In the genomic region with DNA sequence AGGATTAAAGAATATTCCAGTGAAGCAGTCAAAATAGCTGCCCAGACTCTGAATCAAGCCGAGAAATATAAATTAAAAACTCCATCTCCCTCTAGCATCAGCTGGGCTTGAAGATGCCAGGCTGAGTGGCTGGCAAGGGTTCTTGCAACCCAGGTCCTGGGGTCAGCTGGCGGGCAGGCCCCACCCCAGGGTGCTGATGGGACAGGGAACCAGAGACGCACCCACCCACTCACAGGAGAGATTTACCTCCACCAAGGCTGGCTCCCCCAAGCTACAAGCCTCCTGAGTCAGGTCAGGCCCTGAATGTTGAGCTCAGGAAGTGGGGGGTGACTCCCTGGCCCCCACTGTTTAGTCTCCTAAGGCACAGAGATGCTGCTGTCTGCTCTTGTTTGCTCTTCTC, we compare ENCODE assay signal across 21 cellular contexts.
DNase-seq lines count a peak whose midpoint lies in the region; TF ChIP-seq lines count a peak whose summit lies in the region.
"Had no signal": no experiment of that assay in that cellular context is flagged by ENCODE, and none has a peak within 500 bp of the region (broad histone marks: within the 10 kb centered on the region; RNA-seq: fewer than 3 reads in every experiment).

No MANE protein-coding gene starts in this region.

- H3K27me3 Mint-ChIP-seq in activated CD4-positive, alpha-beta memory T cell treated with anti-CD3 and anti-CD28 coated beads, Interleukin-2, amount 10 ng/mL, durations not matched to agents 7 days and 5 days = peaks cover 90% of the 10 kb centered on the region

- H3K4me1 ChIP-seq in parathyroid adenoma (peaks cover 46% of the 10 kb centered on the region), tibial artery (peaks cover 0 to 8% (median 0%) of the 10 kb centered on the region in 4 donors)

- H3K79me2 ChIP-seq in parathyroid adenoma = no peaks in the 10 kb centered on the region

- H3K9me3 Mint-ChIP-seq in activated CD4-positive, alpha-beta memory T cell treated with anti-CD3 and anti-CD28 coated beads, Interleukin-2, amount 10 ng/mL, durations not matched to agents 7 days and 5 days = no peaks in the 10 kb centered on the region
- H3K9me3 Mint-ChIP-seq: CD8-positive, alpha-beta T cell had no signal

- H3K4me2 ChIP-seq in parathyroid adenoma (ENCODE audit: low read length) = no peak overlapping the region
- H3K4me2 ChIP-seq: KMS-11 had no signal

- no peaks in the 10 kb centered on the region for H3K9me3 ChIP-seq in parathyroid adenoma (ENCODE audit: control insufficient read depth, low read length)
- H3K9me3 ChIP-seq in tibial artery = no peaks in the 10 kb centered on the region
- H3K9me3 ChIP-seq: SJSA1 had no signal

- no peak overlapping the region for H3K9ac ChIP-seq in parathyroid adenoma
- H3K9ac ChIP-seq: KMS-11 had no signal

- H2AFZ ChIP-seq in parathyroid adenoma = peak overlapping the region; percentile 73

- no peaks in the 10 kb centered on the region for H3K36me3 ChIP-seq in parathyroid adenoma (ENCODE audit: control insufficient read depth, insufficient read depth, low read length)
- no peaks in the 10 kb centered on the region for H3K36me3 ChIP-seq in tibial artery
- H3K36me3 ChIP-seq: SJSA1 had no signal

- intact Hi-C loops in tibial artery (cut with DNase I; ENCODE audit: low total_unique reads) = no loop called here

- TF ChIP-seq CTCF in parathyroid adenoma (IDR thresholded peaks at IDR 0.05) = no peak
- TF ChIP-seq CTCF in tibial artery (IDR thresholded peaks at IDR 0.05) = no peak

- H3K4me3 ChIP-seq in parathyroid adenoma (ENCODE audit: low read depth, low read length) (no peak overlapping the region), tibial artery (no peak overlapping the region)
- H3K4me3 ChIP-seq: GM12878, SJSA1 had no signal

- H3K4me1 Mint-ChIP-seq in activated CD4-positive, alpha-beta memory T cell treated with anti-CD3 and anti-CD28 coated beads, Interleukin-2, amount 10 ng/mL, durations not matched to agents 7 days and 5 days = peaks cover 25% of the 10 kb centered on the region

- H3K27ac ChIP-seq in cingulate gyrus (ENCODE audit: low read depth, low read length) (peak overlapping the region; percentile 10), parathyroid adenoma (no peak overlapping the region), tibial artery (no peak overlapping the region)
- H3K27ac ChIP-seq: KMS-11, SJSA1 had no signal

- H3K4me3 Mint-ChIP-seq in activated CD4-positive, alpha-beta memory T cell treated with anti-CD3 and anti-CD28 coated beads, Interleukin-2, amount 10 ng/mL, durations not matched to agents 7 days and 5 days = no peak overlapping the region
- H3K4me3 Mint-ChIP-seq: CD8-positive, alpha-beta T cell had no signal

- H3K27ac Mint-ChIP-seq in activated CD4-positive, alpha-beta memory T cell treated with anti-CD3 and anti-CD28 coated beads, Interleukin-2, amount 10 ng/mL, durations not matched to agents 7 days and 5 days = no peak overlapping the region
- H3K27ac Mint-ChIP-seq: CD8-positive, alpha-beta T cell had no signal

- DNase-seq in activated effector memory CD4-positive, alpha-beta T cell treated with anti-CD3 and anti-CD28 coated beads, Interleukin-2, amount 50 U/mL, for 16 hours = peak; percentile 25
- no peak for DNase-seq in activated effector memory CD4-positive, alpha-beta T cell treated with Interleukin-2 at 50 U/mL for 16 hours
- peak; percentile 15 to 60 for DNase-seq in tibial artery
- no peak for DNase-seq in GM19238 (ENCODE audit: insufficient read length, low spot score)
- DNase-seq in activated CD4-positive, alpha-beta memory T cell treated with anti-CD3 and anti-CD28 coated beads, Interleukin-2, amount 10 ng/mL, durations not matched to agents 7 days and 5 days = no peak
- DNase-seq: AML-193; C1 segment of cervical spinal cord; CD8-positive, alpha-beta T cell; DND-41; IMR-90; NCI-H1092 treated with DMSO at 0.1 percent for 48 hours; NCI-H2029; NCI-H226; NCI-H510A treated with DMSO at 0.1 percent for 48 hours; NCI-H774; OCI-M1 had no signal

- POLR2A ChIA-PET in activated CD4-positive, alpha-beta memory T cell treated with anti-CD3 and anti-CD28 coated beads, Interleukin-2, amount 10 ng/mL, durations not matched to agents 7 days and 5 days (lab: Charles Lee) = no interaction called here

- H3K27me3 ChIP-seq in parathyroid adenoma (ENCODE audit: control insufficient read depth, insufficient read depth, low read length) = no peaks in the 10 kb centered on the region
- H3K27me3 ChIP-seq in tibial artery = no peaks in the 10 kb centered on the region
- H3K27me3 ChIP-seq: SJSA1 had no signal

- H3K36me3 Mint-ChIP-seq in activated CD4-positive, alpha-beta memory T cell treated with anti-CD3 and anti-CD28 coated beads, Interleukin-2, amount 10 ng/mL, durations not matched to agents 7 days and 5 days (ENCODE audit: low read depth) = no peaks in the 10 kb centered on the region
- H3K36me3 Mint-ChIP-seq: CD8-positive, alpha-beta T cell had no signal

- CTCF ChIA-PET in activated CD4-positive, alpha-beta memory T cell treated with anti-CD3 and anti-CD28 coated beads, Interleukin-2, amount 10 ng/mL, durations not matched to agents 7 days and 5 days (lab: Charles Lee) = interaction anchor here (1.0 kb wide), 1 partner anchor 10 kb away, joined by 3 read pairs; no protein-coding TSS in a partner anchor

Comparison
In these comparisons a context has a peak if more than half of its experiments do, and no peak if none do; other contexts are left out.
1. DNase-seq: peak in activated effector memory CD4-positive, alpha-beta T cell treated with anti-CD3 and anti-CD28 coated beads, Interleukin-2, amount 50 U/mL, for 16 hours (single experiment) and tibial artery (2 of 2); none in activated effector memory CD4-positive, alpha-beta T cell treated with Interleukin-2 at 50 U/mL for 16 hours (single experiment), GM19238 (single experiment) and activated CD4-positive, alpha-beta memory T cell treated with anti-CD3 and anti-CD28 coated beads, Interleukin-2, amount 10 ng/mL, durations not matched to agents 7 days and 5 days (single experiment).